Comparison of ENCODE assay signal across 14 cellular contexts in the genomic region with DNA sequence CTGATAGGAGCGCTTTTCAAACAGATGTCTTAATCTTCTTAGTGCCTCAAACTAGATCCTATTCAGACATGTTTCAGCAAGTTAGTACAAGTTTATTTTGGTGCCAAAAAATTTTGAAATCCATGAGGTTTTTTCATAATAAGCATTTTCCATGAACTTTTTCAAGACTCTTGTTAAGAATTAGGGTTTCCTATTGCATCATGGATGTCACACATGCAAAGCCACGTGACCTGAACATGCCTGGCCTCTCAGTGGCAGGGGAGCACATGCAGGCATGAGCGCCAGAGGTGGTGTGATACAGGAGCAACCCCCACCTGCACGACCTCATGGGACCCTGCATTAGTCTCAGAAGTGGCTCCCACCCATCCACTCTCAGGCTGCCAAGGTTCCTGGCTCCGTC.
DNase-seq lines count a peak whose midpoint lies in the region; ATAC-seq and TF ChIP-seq lines count a peak whose summit lies in the region.
"Had no signal": no experiment of that assay in that cellular context is flagged by ENCODE, and none has a peak within 500 bp of the region (broad histone marks: within the 10 kb centered on the region; RNA-seq: fewer than 3 reads in every experiment).

No MANE protein-coding gene starts in this region.

- H3K4me2 ChIP-seq in mesenchymal stem cell (ENCODE audit: low read length, poor library complexity, severe bottlenecking) = no peak overlapping the region

- no peak overlapping the region for H3K4me3 ChIP-seq in WERI-Rb-1 (ENCODE audit: low read depth, low read length)
- no peak overlapping the region for H3K4me3 ChIP-seq in epithelial cell of esophagus (ENCODE audit: low read length)
- no peak overlapping the region for H3K4me3 ChIP-seq in mesenchymal stem cell (ENCODE audit: insufficient read depth in 1 of 2, low read depth in 1 of 2, low read length in 2 of 2)
- H3K4me3 ChIP-seq: suprapubic skin had no signal

- no peak overlapping the region for H2AK5ac ChIP-seq in mesenchymal stem cell (ENCODE audit: low read length, severe bottlenecking)

- H4K91ac ChIP-seq in mesenchymal stem cell (ENCODE audit: low read length) = no peak overlapping the region

- peaks cover 28% of the 10 kb centered on the region for H3K36me3 ChIP-seq in WERI-Rb-1
- H3K36me3 ChIP-seq in mesenchymal stem cell (ENCODE audit: control insufficient read depth in 1 of 2, insufficient read depth in 2 of 2, low read depth in 1 of 2, low read length in 2 of 2) = peaks cover 5 to 29% of the 10 kb centered on the region in 2 experiments

- H4K8ac ChIP-seq in mesenchymal stem cell (ENCODE audit: low read length) = no peak overlapping the region

- peak overlapping the region; percentile 32 for H3K9ac ChIP-seq in mesenchymal stem cell (ENCODE audit: low read length)

- H2BK15ac ChIP-seq in mesenchymal stem cell (ENCODE audit: low read depth, poor library complexity, severe bottlenecking) = no peak overlapping the region

- DNase-seq in GM04503 (ENCODE audit: low read depth) (peak; percentile 31), WERI-Rb-1 (no peak), epithelial cell of esophagus (ENCODE audit: low read depth) (peak; percentile 61), mesenchymal stem cell (no peak), dermis blood vessel endothelial cell (no peak), inferior parietal cortex (ENCODE audit: extremely low spot score) (no peak)
- DNase-seq: GDM1; NCI-H1694; NCI-H345; NK-92 treated with Interleukin-12 subunit alpha and Interleukin-12 subunit beta, amount 100 ng/mL, for 24 hours; RPMI8226 had no signal

- no peak for ATAC-seq in GM21381 (IDR thresholded peaks at IDR 0.05; ENCODE audit: unreplicated experiment)
- ATAC-seq in HG03097 (IDR thresholded peaks at IDR 0.05; ENCODE audit: low FRiP score, unreplicated experiment) = no peak

- no peak overlapping the region for H3K14ac ChIP-seq in mesenchymal stem cell (ENCODE audit: low read length in 2 of 2)

- no peaks in the 10 kb centered on the region for H3K79me1 ChIP-seq in mesenchymal stem cell (replicated peaks; ENCODE audit: low read length, poor library complexity, severe bottlenecking)

- no peak overlapping the region for H3K18ac ChIP-seq in mesenchymal stem cell (ENCODE audit: low read depth in 1 of 2, low read length in 2 of 2)

- no peaks in the 10 kb centered on the region for H3K27me3 ChIP-seq in WERI-Rb-1 (ENCODE audit: insufficient read depth, low read depth, severe bottlenecking)
- peaks cover 0 to 10% of the 10 kb centered on the region in 2 experiments for H3K27me3 ChIP-seq in mesenchymal stem cell (ENCODE audit: control insufficient read depth in 1 of 2, insufficient read depth in 1 of 2, low read length in 2 of 2)
- H3K27me3 ChIP-seq: suprapubic skin had no signal

- H3K27ac ChIP-seq in WERI-Rb-1 (peak overlapping the region; percentile 35), mesenchymal stem cell (ENCODE audit: low read length, poor library complexity, severe bottlenecking) (no peak overlapping the region)
- H3K27ac ChIP-seq: suprapubic skin had no signal

- H2AFZ ChIP-seq in mesenchymal stem cell (ENCODE audit: low read depth, low read length) = no peak overlapping the region

- H3K4ac ChIP-seq in mesenchymal stem cell (ENCODE audit: low read depth in 1 of 2, low read length in 2 of 2) = no peak overlapping the region

- no peak overlapping the region for H3K23ac ChIP-seq in mesenchymal stem cell (ENCODE audit: low read length in 2 of 2)

- H2BK12ac ChIP-seq in mesenchymal stem cell (ENCODE audit: low read length in 2 of 2) = no peak overlapping the region

- no peak overlapping the region for H2BK5ac ChIP-seq in mesenchymal stem cell (ENCODE audit: low read depth, low read length, poor library complexity, severe bottlenecking)

- peaks cover 12% of the 10 kb centered on the region for H3K9me3 ChIP-seq in WERI-Rb-1 (ENCODE audit: severe bottlenecking)
- peaks cover 19% of the 10 kb centered on the region for H3K9me3 ChIP-seq in mesenchymal stem cell (ENCODE audit: control insufficient read depth, low read length)
- H3K9me3 ChIP-seq: suprapubic skin had no signal

- H2BK120ac ChIP-seq in mesenchymal stem cell (ENCODE audit: low read depth, low read length) = no peak overlapping the region

- TF ChIP-seq CTCF in WERI-Rb-1 (IDR thresholded peaks at IDR 0.05; ENCODE audit: low read depth, low read length) (no peak), epithelial cell of esophagus (IDR thresholded peaks at IDR 0.05; ENCODE audit: insufficient read depth, low read depth, low read length, missing control alignments) (no peak)

- 96% methylated on average over 4 of the region's 5 CpGs for WGBS in mesenchymal stem cell

- H3K4me1 ChIP-seq in mesenchymal stem cell (ENCODE audit: control insufficient read depth, insufficient read depth, low read depth, low read length) = peaks cover 4% of the 10 kb centered on the region

Comparison
In these comparisons a context has a peak if more than half of its experiments do, and no peak if none do; other contexts are left out.
1. DNase-seq: peak in GM04503 (single experiment) and epithelial cell of esophagus (single experiment); none in WERI-Rb-1 (single experiment), mesenchymal stem cell (single experiment), dermis blood vessel endothelial cell (single experiment) and inferior parietal cortex (single experiment).